In the genomic region with DNA sequence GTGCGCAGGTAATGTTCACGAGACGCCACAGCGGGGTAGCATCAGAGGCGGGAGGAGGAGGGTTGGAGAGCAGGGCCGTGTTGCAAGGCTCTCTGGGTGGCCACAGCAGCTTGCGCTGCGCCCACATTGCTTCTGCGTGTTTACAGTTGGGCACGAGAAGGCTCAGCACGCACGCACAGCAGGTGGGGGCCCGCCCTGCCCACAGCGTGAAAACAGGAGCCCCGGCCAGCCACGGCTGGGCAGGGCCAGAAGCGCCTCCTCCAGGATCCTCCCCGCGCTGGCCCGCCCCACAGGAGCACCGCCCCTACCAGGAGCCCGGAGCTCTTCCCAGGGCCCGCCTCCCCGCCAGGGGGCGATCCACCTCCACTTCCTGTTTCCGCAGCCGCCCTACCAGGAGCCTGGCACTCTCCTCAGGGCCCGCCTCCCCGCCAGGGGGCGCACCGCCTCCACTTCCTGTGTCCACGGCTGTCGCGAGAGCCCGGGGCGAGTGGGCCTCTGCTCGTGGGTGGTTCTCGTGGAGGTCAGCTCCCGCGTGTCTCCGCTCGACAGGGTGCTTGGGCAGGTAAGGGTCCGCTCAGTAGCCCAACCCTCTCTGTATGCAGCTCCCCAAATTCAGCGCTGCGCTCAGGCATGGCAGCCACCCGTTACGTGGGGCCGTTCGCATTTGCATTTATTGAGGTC, we compare ENCODE assay signal across 8 cellular contexts. TPM values are rescaled to one million over a fixed set of nuclear protein-coding genes. Genes with fewer than 3 reads are reported as not detected.
DNase-seq lines count a peak whose midpoint lies in the region; ATAC-seq and TF ChIP-seq lines count a peak whose summit lies in the region.

A gene with protein sequence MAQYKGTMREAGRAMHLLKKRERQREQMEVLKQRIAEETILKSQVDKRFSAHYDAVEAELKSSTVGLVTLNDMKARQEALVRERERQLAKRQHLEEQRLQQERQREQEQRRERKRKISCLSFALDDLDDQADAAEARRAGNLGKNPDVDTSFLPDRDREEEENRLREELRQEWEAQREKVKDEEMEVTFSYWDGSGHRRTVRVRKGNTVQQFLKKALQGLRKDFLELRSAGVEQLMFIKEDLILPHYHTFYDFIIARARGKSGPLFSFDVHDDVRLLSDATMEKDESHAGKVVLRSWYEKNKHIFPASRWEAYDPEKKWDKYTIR (plus strand): TSS at position 449 of the 681 bp plus-strand sequence. CDS start 439 bp downstream, outside the sequence.

- peak within 1 kb of the TSS; percentile 72 for H3K4me3 Mint-ChIP-seq in progenitor cell of endocrine pancreas (ENCODE audit: low read depth)

- no peak within 1 kb of the TSS for H3K4me3 ChIP-seq in KMS-11 (IDR thresholded peaks at IDR 0.05; ENCODE audit: insufficient read depth, low read depth, low read length)
- H3K4me3 ChIP-seq in heart right ventricle, result peak within 1 kb of the TSS; percentile 29 to 69 (median 60)
- H3K4me3 ChIP-seq in upper lobe of left lung, result peak within 1 kb of the TSS; percentile 6 to 55 (median 47)

- H3K4me1 Mint-ChIP-seq in progenitor cell of endocrine pancreas (ENCODE audit: low read depth), result peaks cover 15% of the 10 kb centered on the region

- no peaks in the 10 kb centered on the region for H3K79me2 ChIP-seq in KMS-11 (ENCODE audit: insufficient read depth, low read depth)

- 44 to 53% methylated on average over 46 to 49 of the region's 49 CpGs for WGBS in heart right ventricle, 2 donors
- WGBS in upper lobe of left lung, 2 donors, result 45 to 65% methylated on average over 24 to 46 of the region's 49 CpGs

- peak within 1 kb of the TSS; percentile 21; the same call in 1 of the 2 replicates for H3K4me2 ChIP-seq in KMS-11

- peaks cover 4% of the 10 kb centered on the region for H3K36me3 Mint-ChIP-seq in progenitor cell of endocrine pancreas (ENCODE audit: insufficient read depth)

- H3K27ac ChIP-seq in KMS-11 (no peak within 1 kb of the TSS), heart right ventricle (peak within 1 kb of the TSS in 9 of 10 donors; percentile 69 to 83 (median 78)), upper lobe of left lung (peak within 1 kb of the TSS; percentile 54 to 84 (median 70))

- H3K36me3 ChIP-seq in KMS-11 (ENCODE audit: insufficient read depth), result no peaks in the 10 kb centered on the region
- H3K36me3 ChIP-seq in heart right ventricle, result no peaks in the 10 kb centered on the region
- no peaks in the 10 kb centered on the region for H3K36me3 ChIP-seq in upper lobe of left lung

- peak in 1 of 4 donors; percentile 40 for TF ChIP-seq EP300 in upper lobe of left lung (IDR thresholded peaks at IDR 0.05)

- H3K27me3 Mint-ChIP-seq in progenitor cell of endocrine pancreas, result no peaks in the 10 kb centered on the region

- H3K9me3 ChIP-seq in heart right ventricle (no peaks in the 10 kb centered on the region), upper lobe of left lung (no peaks in the 10 kb centered on the region)

- peak in 2 of 4 donors; percentile 11 to 63 for TF ChIP-seq POLR2A in upper lobe of left lung (IDR thresholded peaks at IDR 0.05)

- H3K27me3 ChIP-seq in KMS-11 (ENCODE audit: insufficient read depth, low read depth) (no peaks in the 10 kb centered on the region), heart right ventricle (no peaks in the 10 kb centered on the region), upper lobe of left lung (no peaks in the 10 kb centered on the region)

- peak; percentile 87 for DNase-seq in DMS53 (lab: John Stamatoyannopoulos, UW)
- DNase-seq in SKM-1 treated with dmso at 0.1 percent for 144 hours (lab: John Stamatoyannopoulos, UW; ENCODE audit: unreplicated experiment), result peak; percentile 82
- DNase-seq in amniotic epithelial cell (ENCODE audit: low read depth), result peak; percentile 76
- DNase-seq in heart right ventricle, result peak; percentile 92 to 96
- peak; percentile 85 for DNase-seq in progenitor cell of endocrine pancreas (ENCODE audit: low spot score, unreplicated experiment)
- DNase-seq in upper lobe of left lung, result peak; percentile 93 to 99

- intact Hi-C loops in heart right ventricle (cut with DNase I), result loop anchor here in 6 of 10 donors (1.0 to 10.0 kb wide), 8 partner anchors 83 to 143 kb away; a partner anchor contains a TSS

- TF ChIP-seq CTCF in KMS-11 (conservative IDR thresholded peaks at IDR 0.05; ENCODE audit: low read depth, low read length) (peak; percentile 80), heart right ventricle (IDR thresholded peaks at IDR 0.05) (peak; percentile 84 to 98 (median 96)), progenitor cell of endocrine pancreas (IDR thresholded peaks at IDR 0.05; ENCODE audit: unreplicated experiment) (peak; percentile 95), upper lobe of left lung (IDR thresholded peaks at IDR 0.05) (peak in 5 of 6 experiments; percentile 94 to 99 (median 98))

- H2AFZ ChIP-seq in KMS-11 (ENCODE audit: low read depth), result peak within 1 kb of the TSS; percentile 59

- H3K27ac Mint-ChIP-seq in progenitor cell of endocrine pancreas, result peak within 1 kb of the TSS; percentile 87

- ATAC-seq in GM21529 (IDR thresholded peaks at IDR 0.05; ENCODE audit: unreplicated experiment) (peak; percentile 93), heart right ventricle (peak; percentile 95 to 100 (median 98)), upper lobe of left lung (ENCODE audit: low FRiP score in 2 of 2) (peak; percentile 98)

- peaks cover 3% of the 10 kb centered on the region for H3K9me3 Mint-ChIP-seq in progenitor cell of endocrine pancreas (ENCODE audit: low read depth)

- H4K20me1 ChIP-seq in KMS-11 (ENCODE audit: insufficient read depth), result no peaks in the 10 kb centered on the region

- H3K9ac ChIP-seq in KMS-11, result no peak within 1 kb of the TSS; the same call in 1 of the 2 replicates

- H3K4me1 ChIP-seq in KMS-11 (ENCODE audit: low read depth, poor library complexity, severe bottlenecking) (peaks cover 5% of the 10 kb centered on the region), heart right ventricle (peaks cover 0 to 28% (median 5%) of the 10 kb centered on the region in 9 donors), upper lobe of left lung (peaks cover 8 to 25% (median 13%) of the 10 kb centered on the region in 4 donors)

RNA-seq across cellular contexts. Expression of the gene that starts here (rescaled TPM):
- total RNA-seq in heart right ventricle (10 to 100 TPM; 13.2 to 31.3 (median 22.4) TPM), progenitor cell of endocrine pancreas (2.8 and 3.2 TPM in 2 replicates), upper lobe of left lung (10 to 100 TPM; 11.7 to 23.3 (median 15.4) TPM)
- polyA plus RNA-seq in heart right ventricle, result 10 to 100 TPM in 1 of 2 donors, 1 to 10 TPM in 1; 5.9 to 25.3 TPM
